14 cellular contexts compared by ENCODE assay signal in the genomic region with DNA sequence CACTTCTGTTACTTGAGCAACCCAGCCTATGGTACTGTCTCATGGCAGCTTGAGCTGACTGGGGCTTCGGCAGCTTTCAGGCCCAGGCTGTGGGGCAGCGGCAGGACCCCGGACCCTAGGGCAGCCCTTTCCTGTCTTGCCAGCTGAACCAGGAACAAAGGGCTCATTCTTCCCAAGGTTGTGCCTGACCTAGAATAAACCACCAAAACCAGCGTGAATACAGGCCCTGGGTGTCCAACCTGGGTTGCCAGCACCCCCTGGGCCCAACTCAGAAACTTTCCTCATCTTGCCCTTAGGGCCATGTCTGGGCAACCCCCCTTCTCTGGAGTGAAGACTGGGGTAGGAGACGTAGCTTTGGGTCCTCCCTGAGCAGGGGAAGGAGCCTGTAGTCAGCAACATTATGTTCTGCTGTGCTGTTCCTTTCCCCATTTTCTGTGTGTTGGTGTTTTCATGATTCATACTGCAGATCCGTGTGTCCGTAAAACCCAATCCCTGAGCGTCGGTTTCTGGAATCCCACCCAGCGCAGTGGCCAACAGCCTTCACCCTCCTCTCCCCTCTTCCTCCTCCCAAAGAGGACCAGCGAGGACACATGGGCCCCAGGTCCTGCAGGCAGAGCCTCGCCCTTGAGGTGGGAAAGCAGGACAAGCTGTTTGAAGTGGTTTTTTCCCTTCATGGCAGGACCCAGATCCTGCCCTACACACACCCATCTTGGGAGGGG. TPM values are rescaled to one million over a fixed set of nuclear protein-coding genes. Genes with fewer than 3 reads are reported as not detected.
DNase-seq lines count a peak whose midpoint lies in the region; ATAC-seq and TF ChIP-seq lines count a peak whose summit lies in the region.
"Had no signal": no experiment of that assay in that cellular context is flagged by ENCODE, and none has a peak within 500 bp of the region (broad histone marks: within the 10 kb centered on the region; RNA-seq: fewer than 3 reads in every experiment).

No MANE protein-coding gene starts in this region.

- DNase-seq in 8988T, result peak; percentile 17
- peak; percentile 59 for DNase-seq in Caki2 (ENCODE audit: low read depth)
- no peak for DNase-seq in activated naive CD8-positive, alpha-beta T cell treated with anti-CD3 and anti-CD28 coated beads, Interleukin-2, amount 10 ng/mL, durations not matched to agents 7 days and 5 days
- peak; percentile 53 for DNase-seq in islet precursor cell
- DNase-seq in SHP77 treated with DMSO at 0.1 percent for 48 hours (lab: John Stamatoyannopoulos, UW), result no peak
- no peak for DNase-seq in effector CD8-positive, alpha-beta T cell (lab: John Stamatoyannopoulos, UW)
- DNase-seq in vagina (ENCODE audit: extremely low spot score in 2 of 2), result no peak
- DNase-seq in MM.1S, result no peak
- DNase-seq: adrenal gland; CD4-positive, CD25-positive, alpha-beta regulatory T cell; GDM1; naive B cell; NCI-H345; T1000 had no signal

- no peak for TF ChIP-seq POLR2A in vagina (IDR thresholded peaks at IDR 0.05)

- no peak overlapping the region for H3K4me3 Mint-ChIP-seq in activated naive CD8-positive, alpha-beta T cell treated with anti-CD3 and anti-CD28 coated beads, Interleukin-2, amount 10 ng/mL, durations not matched to agents 7 days and 5 days
- H3K4me3 Mint-ChIP-seq: CD4-positive, CD25-positive, alpha-beta regulatory T cell had no signal

- H3K27ac Mint-ChIP-seq in activated naive CD8-positive, alpha-beta T cell treated with anti-CD3 and anti-CD28 coated beads, Interleukin-2, amount 10 ng/mL, durations not matched to agents 7 days and 5 days, result peak overlapping the region; percentile 52

- H3K36me3 Mint-ChIP-seq in activated naive CD8-positive, alpha-beta T cell treated with anti-CD3 and anti-CD28 coated beads, Interleukin-2, amount 10 ng/mL, durations not matched to agents 7 days and 5 days, result peaks cover 5% of the 10 kb centered on the region

- no peak overlapping the region for H3K4me2 ChIP-seq in MM.1S (ENCODE audit: low read depth, low read length)

- POLR2A ChIA-PET in activated naive CD8-positive, alpha-beta T cell treated with anti-CD3 and anti-CD28 coated beads, Interleukin-2, amount 10 ng/mL, durations not matched to agents 7 days and 5 days (lab: Charles Lee), result no interaction called here

- H3K9me3 Mint-ChIP-seq in activated naive CD8-positive, alpha-beta T cell treated with anti-CD3 and anti-CD28 coated beads, Interleukin-2, amount 10 ng/mL, durations not matched to agents 7 days and 5 days, result no peaks in the 10 kb centered on the region
- H3K9me3 Mint-ChIP-seq: CD4-positive, CD25-positive, alpha-beta regulatory T cell; naive B cell had no signal

- H3K79me2 ChIP-seq in MM.1S (ENCODE audit: low read length), result 0 out of 2 replicates have a peak, but pooled peaks cover 10% of the 10 kb centered on the region

- H3K9me3 ChIP-seq in vagina (no peaks in the 10 kb centered on the region), MM.1S (replicated peaks; ENCODE audit: insufficient read depth, low read length) (no peaks in the 10 kb centered on the region)
- H3K9me3 ChIP-seq: adrenal gland had no signal

- no peaks in the 10 kb centered on the region for H3K27me3 ChIP-seq in vagina
- no peaks in the 10 kb centered on the region for H3K27me3 ChIP-seq in MM.1S (replicated peaks; ENCODE audit: insufficient read depth, low read length)
- H3K27me3 ChIP-seq: adrenal gland had no signal

- no peak overlapping the region for H3K4me3 ChIP-seq in vagina
- no peak overlapping the region for H3K4me3 ChIP-seq in MM.1S (ENCODE audit: low read length)
- H3K4me3 ChIP-seq: adrenal gland had no signal

- peaks cover 6% of the 10 kb centered on the region for H3K4me1 Mint-ChIP-seq in activated naive CD8-positive, alpha-beta T cell treated with anti-CD3 and anti-CD28 coated beads, Interleukin-2, amount 10 ng/mL, durations not matched to agents 7 days and 5 days

- TF ChIP-seq CTCF in vagina (IDR thresholded peaks at IDR 0.05), result no peak
- no peak for TF ChIP-seq CTCF in MM.1S (IDR thresholded peaks at IDR 0.05; ENCODE audit: low read length)

- H3K4me1 ChIP-seq in vagina, result no peaks in the 10 kb centered on the region
- no peaks in the 10 kb centered on the region for H3K4me1 ChIP-seq in MM.1S (ENCODE audit: low read length)
- H3K4me1 ChIP-seq: adrenal gland had no signal

- no peak for ATAC-seq in activated naive CD8-positive, alpha-beta T cell treated with anti-CD3 and anti-CD28 coated beads, Interleukin-2, amount 10 ng/mL, durations not matched to agents 7 days and 5 days (ENCODE audit: low read depth)

- H3K27ac ChIP-seq in vagina (no peak overlapping the region), MM.1S (ENCODE audit: low read length) (no peak overlapping the region)
- H3K27ac ChIP-seq: adrenal gland had no signal

- peaks cover 13% of the 10 kb centered on the region; the same call in 1 of the 2 replicates for H3F3A ChIP-seq in MM.1S (ENCODE audit: insufficient read depth, low read length)

- no peaks in the 10 kb centered on the region for H4K20me1 ChIP-seq in MM.1S (ENCODE audit: insufficient read depth, low read length)

- intact Hi-C loops in vagina (cut with DNase I), result no loop called here

- H3K36me3 ChIP-seq in vagina (peaks cover 6 to 33% of the 10 kb centered on the region in 2 donors), MM.1S (replicated peaks; ENCODE audit: insufficient read depth, low read length) (peaks cover 6% of the 10 kb centered on the region)

- no peaks in the 10 kb centered on the region for H3K9me2 ChIP-seq in MM.1S (replicated peaks; ENCODE audit: insufficient read depth, low read length)

- peaks cover 1% of the 10 kb centered on the region for H3K27me3 Mint-ChIP-seq in activated naive CD8-positive, alpha-beta T cell treated with anti-CD3 and anti-CD28 coated beads, Interleukin-2, amount 10 ng/mL, durations not matched to agents 7 days and 5 days
- H3K27me3 Mint-ChIP-seq: CD4-positive, CD25-positive, alpha-beta regulatory T cell; naive B cell had no signal

- in situ Hi-C loops in Caki2 (cut with HindIII; ENCODE audit: low pct_unique_long_range_greater_than_20kb, low sequenced_read_pairs), result no loop called here

- no peak overlapping the region for H3K9ac ChIP-seq in MM.1S (ENCODE audit: low read length)

- no peak overlapping the region for H2AFZ ChIP-seq in MM.1S (ENCODE audit: low read length)

RNA-seq across cellular contexts. Expression of gene TKT, which starts 33.5 kb away (rescaled TPM):
- total RNA-seq in Caki2 (2014; rRNA removed; shearing (Covaris generic); ENCODE audit: low replicate concordance), result 2,344 and 2,977 TPM in 2 replicates
- total RNA-seq in activated naive CD8-positive, alpha-beta T cell treated with anti-CD3 and anti-CD28 coated beads, Interleukin-2, amount 10 ng/mL, durations not matched to agents 7 days and 5 days, result 100 to 1,000 TPM; 204 to 210 TPM
- 423 TPM for total RNA-seq in vagina

Comparison
In these comparisons a context has a peak if more than half of its experiments do, and no peak if none do; other contexts are left out.
1. DNase-seq: peak in 8988T (single experiment), Caki2 (single experiment) and islet precursor cell (single experiment); none in activated naive CD8-positive, alpha-beta T cell treated with anti-CD3 and anti-CD28 coated beads, Interleukin-2, amount 10 ng/mL, durations not matched to agents 7 days and 5 days (single experiment), SHP77 treated with DMSO at 0.1 percent for 48 hours (single experiment), effector CD8-positive, alpha-beta T cell (single experiment), vagina (0 of 2) and MM.1S (single experiment).